Comparison of ENCODE assay signal across 10 cellular contexts in the genomic region with DNA sequence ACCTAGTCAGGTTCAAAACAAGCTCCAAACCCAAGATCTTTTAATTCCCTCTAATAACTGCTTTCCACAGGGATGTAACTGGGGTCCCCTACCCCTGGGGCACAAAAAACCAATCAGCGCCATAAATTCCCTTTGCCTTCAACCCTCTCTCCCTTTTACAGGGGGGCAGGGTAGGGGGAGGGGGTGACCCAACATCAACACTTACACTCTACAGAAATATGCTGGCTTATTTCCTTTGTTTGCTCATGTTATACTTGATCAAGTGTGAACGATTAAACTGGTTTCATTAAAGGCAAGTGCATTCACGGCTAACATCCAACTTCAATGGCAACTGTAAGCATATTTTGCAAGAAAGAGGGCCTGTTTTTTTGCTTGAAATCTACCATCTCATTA. TPM values are rescaled to one million over a fixed set of nuclear protein-coding genes. Genes with fewer than 3 reads are reported as not detected.
DNase-seq lines count a peak whose midpoint lies in the region; ATAC-seq and TF ChIP-seq lines count a peak whose summit lies in the region.
"Had no signal": no experiment of that assay in that cellular context is flagged by ENCODE, and none has a peak within 500 bp of the region (broad histone marks: within the 10 kb centered on the region; RNA-seq: fewer than 3 reads in every experiment).

No MANE protein-coding gene starts in this region.

- H3K9me2 ChIP-seq in DOHH2 (replicated peaks; ENCODE audit: control insufficient read depth, low read length) = no peaks in the 10 kb centered on the region

- no peaks in the 10 kb centered on the region for H3K9me3 ChIP-seq in DOHH2 (ENCODE audit: control insufficient read depth, insufficient read depth, low read length)
- H3K9me3 ChIP-seq in NT2/D1 (ENCODE audit: insufficient read depth, low read length) = no peaks in the 10 kb centered on the region

- peaks cover 28% of the 10 kb centered on the region for H3K4me1 ChIP-seq in DOHH2 (ENCODE audit: control insufficient read depth, low read length)
- H3K4me1 ChIP-seq in NT2/D1 (ENCODE audit: insufficient read depth, insufficient read length) = peaks cover 14% of the 10 kb centered on the region

- peak overlapping the region; percentile 5 for H3K9ac ChIP-seq in NT2/D1 (ENCODE audit: insufficient read length, low read depth)

- TF ChIP-seq CTCF in DOHH2 (IDR thresholded peaks at IDR 0.05; ENCODE audit: low read depth, low read length, poor library complexity, severe bottlenecking) (no peak), fibroblast of villous mesenchyme (IDR thresholded peaks at IDR 0.05; ENCODE audit: insufficient read depth, low read depth, low read length) (no peak)

- H3K36me3 Mint-ChIP-seq in activated T-helper 17 cell treated with anti-CD3 and anti-CD28 coated beads, Interleukin-2, amount 50 U/mL, for 72 hours (ENCODE audit: low read depth) = peaks cover 5% of the 10 kb centered on the region

- H3F3A ChIP-seq in DOHH2 (ENCODE audit: control insufficient read depth, insufficient read depth) = peaks cover 12% of the 10 kb centered on the region

- H3K36me3 ChIP-seq in DOHH2 (ENCODE audit: control insufficient read depth, low read length) = no peaks in the 10 kb centered on the region
- peaks cover 2% of the 10 kb centered on the region for H3K36me3 ChIP-seq in NT2/D1 (ENCODE audit: insufficient read depth, insufficient read length, low read length)

- H3K4me2 ChIP-seq in DOHH2 (ENCODE audit: low read length) = peak overlapping the region; percentile 34

- peaks cover 8% of the 10 kb centered on the region; the same call in 1 of the 2 replicates for H4K20me1 ChIP-seq in DOHH2 (ENCODE audit: control insufficient read depth, insufficient read depth, low read depth, low read length)

- ATAC-seq in HG03280 (IDR thresholded peaks at IDR 0.05; ENCODE audit: unreplicated experiment) = no peak
- no peak for ATAC-seq in GM21360 (IDR thresholded peaks at IDR 0.05; ENCODE audit: unreplicated experiment)
- no peak for ATAC-seq in activated T-helper 17 cell treated with anti-CD3 and anti-CD28 coated beads, Interleukin-2, amount 50 U/mL, for 72 hours (replicated peaks)

- no peaks in the 10 kb centered on the region for H3K4me1 Mint-ChIP-seq in activated T-helper 17 cell treated with anti-CD3 and anti-CD28 coated beads, Interleukin-2, amount 50 U/mL, for 72 hours

- DNase-seq in NT2/D1 (ENCODE audit: low read depth, low spot score) (no peak), fibroblast of villous mesenchyme (ENCODE audit: low read depth) (peak; percentile 24), renal cortical epithelial cell (ENCODE audit: low read depth) (peak; percentile 76), NCI-H82 treated with DMSO at 0.1 percent for 48 hours (lab: John Stamatoyannopoulos, UW; ENCODE audit: unreplicated experiment) (no peak)
- DNase-seq: anterior cingulate cortex; NK-92 treated with Interleukin-12 subunit alpha and Interleukin-12 subunit beta, amount 100 ng/mL, for 24 hours had no signal

- peaks cover 57% of the 10 kb centered on the region for H3K79me2 ChIP-seq in DOHH2 (ENCODE audit: control insufficient read depth, low read length)

- H3K4me3 ChIP-seq in DOHH2 (ENCODE audit: low read length) = 0 out of 2 replicates have a peak overlapping the region, but pooled peaks have one; percentile 5
- H3K4me3 ChIP-seq in NT2/D1 (ENCODE audit: insufficient read length, low read depth) = peak overlapping the region; percentile 29
- peak overlapping the region; percentile 77 for H3K4me3 ChIP-seq in fibroblast of villous mesenchyme (ENCODE audit: low read depth, low read length)

- peaks cover 22% of the 10 kb centered on the region for H3K27me3 ChIP-seq in DOHH2 (ENCODE audit: control insufficient read depth, low read length)
- no peaks in the 10 kb centered on the region for H3K27me3 ChIP-seq in NT2/D1 (ENCODE audit: insufficient read depth, insufficient read length)

- H3K27me3 Mint-ChIP-seq in activated T-helper 17 cell treated with anti-CD3 and anti-CD28 coated beads, Interleukin-2, amount 50 U/mL, for 72 hours = peaks cover 48% of the 10 kb centered on the region

- H3K27ac Mint-ChIP-seq in activated T-helper 17 cell treated with anti-CD3 and anti-CD28 coated beads, Interleukin-2, amount 50 U/mL, for 72 hours = no peak overlapping the region

- no peak overlapping the region for H3K27ac ChIP-seq in DOHH2 (ENCODE audit: low read depth, low read length)

- H3K4me3 Mint-ChIP-seq in activated T-helper 17 cell treated with anti-CD3 and anti-CD28 coated beads, Interleukin-2, amount 50 U/mL, for 72 hours = no peak overlapping the region

- no peaks in the 10 kb centered on the region for H3K9me3 Mint-ChIP-seq in activated T-helper 17 cell treated with anti-CD3 and anti-CD28 coated beads, Interleukin-2, amount 50 U/mL, for 72 hours

RNA-seq across cellular contexts. Expression of a gene that starts 2.9 kb away (rescaled TPM):
- 74.3 and 84.7 TPM in 2 replicates for total RNA-seq in fibroblast of villous mesenchyme
- 89.4 and 109 TPM in 2 replicates for total RNA-seq in renal cortical epithelial cell
- total RNA-seq in activated T-helper 17 cell treated with anti-CD3 and anti-CD28 coated beads, Interleukin-2, amount 50 U/mL, for 72 hours = 1 to 10 TPM in 1 of 2 donors, under 1 TPM in 1; 0.74 to 1.1 TPM

Comparison
In these comparisons a context has a peak if more than half of its experiments do, and no peak if none do; other contexts are left out.
1. H3K4me3 ChIP-seq: peak in every context shown above with its lines; median percentile 77 in fibroblast of villous mesenchyme; 29 in NT2/D1; 5 in DOHH2.
2. DNase-seq: peak in fibroblast of villous mesenchyme (single experiment) and renal cortical epithelial cell (single experiment); none in NT2/D1 (single experiment) and NCI-H82 treated with DMSO at 0.1 percent for 48 hours (single experiment).
3. RNA of a gene that starts 2.9 kb away (total RNA-seq): 89.4 to 109 TPM in renal cortical epithelial cell and 74.3 to 84.7 TPM in fibroblast of villous mesenchyme; 0.74 to 1.1 TPM in activated T-helper 17 cell treated with anti-CD3 and anti-CD28 coated beads, Interleukin-2, amount 50 U/mL, for 72 hours; every median in the first group is over 10 times any median in the second.